ENCODE assay signal across 1 cellular context in genomic region chr2:191636586-191636985, GRCh38.
TF ChIP-seq lines count a peak whose summit lies in the region.

No MANE protein-coding gene starts in this region.

TF ChIP-seq in K562, 482 proteins besides CTCF, POLR2A, EP300 and RAD21:
- TF ChIP-seq SFPQ (IDR thresholded peaks at IDR 0.05; ENCODE audit: low read depth, low read length) (no peak), TCFL5 (CRISPR knock-in tag; conservative IDR thresholded peaks at IDR 0.05) (no peak), IRF2 (CRISPR knock-in tag; IDR thresholded peaks at IDR 0.05) (no peak), RBM22 (IDR thresholded peaks at IDR 0.05; ENCODE audit: low read depth, low read length, poor library complexity, severe bottlenecking) (no peak), ZKSCAN1 (IDR thresholded peaks at IDR 0.05; ENCODE audit: low read depth, low read length) (no peak), SMARCB1 (IDR thresholded peaks at IDR 0.05; ENCODE audit: insufficient read length, low read depth) (no peak), NRF1 (conservative IDR thresholded peaks at IDR 0.05 in 1 of 2, IDR thresholded peaks at IDR 0.05 in 1 of 2) (no peak), ZNF431 (CRISPR knock-in tag; IDR thresholded peaks at IDR 0.05) (no peak), E2F1 (CRISPR knock-in tag; IDR thresholded peaks at IDR 0.05) (no peak), ZBTB17 (CRISPR knock-in tag; IDR thresholded peaks at IDR 0.05) (no peak), BCL6 (CRISPR knock-in tag; IDR thresholded peaks at IDR 0.05) (no peak), ZNF280B (CRISPR knock-in tag; IDR thresholded peaks at IDR 0.05) (no peak), CBX3 (IDR thresholded peaks at IDR 0.05; ENCODE audit: borderline replicate concordance in 1 of 2, low read length in 2 of 2) (no peak), KHSRP (IDR thresholded peaks at IDR 0.05) (no peak), OTX1 (CRISPR knock-in tag; IDR thresholded peaks at IDR 0.05) (no peak), ZNF707 (CRISPR knock-in tag; conservative IDR thresholded peaks at IDR 0.05) (no peak), PHF21A (IDR thresholded peaks at IDR 0.05; ENCODE audit: borderline replicate concordance, low read depth) (no peak), TEAD4 (IDR thresholded peaks at IDR 0.05; ENCODE audit: low read length) (no peak), TEAD4 (CRISPR knock-in tag; IDR thresholded peaks at IDR 0.05; ENCODE audit: borderline replicate concordance) (no peak), VEZF1 (CRISPR knock-in tag; IDR thresholded peaks at IDR 0.05) (no peak), SIN3A (IDR thresholded peaks at IDR 0.05; ENCODE audit: borderline replicate concordance in 2 of 2, control insufficient read depth in 1 of 2, low read depth in 2 of 2, low read length in 2 of 2) (no peak)
